Comparison of ENCODE assay signal across 1 cellular context in genomic region chr5:54882841-54883240, GRCh38.
TF ChIP-seq lines count a peak whose summit lies in the region.

No MANE protein-coding gene starts in this region.

TF ChIP-seq in H1, 55 proteins besides CTCF, POLR2A, EP300 and RAD21:
- TF ChIP-seq CEBPB (IDR thresholded peaks at IDR 0.05; ENCODE audit: low read depth, low read length) (no peak), NRF1 (IDR thresholded peaks at IDR 0.05; ENCODE audit: low read depth, low read length) (no peak)
